In genomic region chr10:5570979-5571810, GRCh38 we compare ENCODE assay signal across 21 cellular contexts. TPM values are rescaled to one million over a fixed set of nuclear protein-coding genes. Genes with fewer than 3 reads are reported as not detected.
DNase-seq lines count a peak whose midpoint lies in the region; ATAC-seq and TF ChIP-seq lines count a peak whose summit lies in the region.
"Had no signal": no experiment of that assay in that cellular context is flagged by ENCODE, and none has a peak within 500 bp of the region (broad histone marks: within the 10 kb centered on the region; RNA-seq: fewer than 3 reads in every experiment).

No MANE protein-coding gene starts in this region.

- no CpG with 5 or more reads among the region's 13 CpGs for WGBS in trophoblast cell (ENCODE audit: extremely low coverage, insufficient coverage, insufficient read length)

- H2BK120ac ChIP-seq in trophoblast cell (ENCODE audit: insufficient read depth, low read length, poor library complexity), result peak overlapping the region; percentile 34

- H2AFZ ChIP-seq in trophoblast cell (ENCODE audit: insufficient read depth, low read length, poor library complexity), result no peak overlapping the region
- H2AFZ ChIP-seq: GM23248 had no signal

- ATAC-seq in left ventricle myocardium superior (no peak), left lobe of liver (peak; percentile 62), GM21528 (IDR thresholded peaks at IDR 0.05; ENCODE audit: low FRiP score, unreplicated experiment) (no peak)
- ATAC-seq: A549, Panc1 had no signal

- DNase-seq in left ventricle myocardium inferior (peak; percentile 19), left ventricle myocardium superior (no peak), left lobe of liver (ENCODE audit: low spot score) (peak; percentile 79), trophoblast cell (no peak), NCI-H1092 (lab: John Stamatoyannopoulos, UW) (no peak), NCI-H69 (lab: John Stamatoyannopoulos, UW) (no peak)
- DNase-seq: BE2C, DMS79, GM23248, H9, KBM-7, MM.1S, NCI-H1092 treated with DMSO at 0.1 percent for 48 hours, NCI-H1436 treated with DMSO at 0.1 percent for 48 hours, NCI-H1930, NCI-H510A, NCI-H82 had no signal

- no peaks in the 10 kb centered on the region for H3K9me3 ChIP-seq in left ventricle myocardium inferior (replicated peaks)
- peaks cover 1% of the 10 kb centered on the region for H3K9me3 ChIP-seq in trophoblast cell (ENCODE audit: insufficient read depth, low read depth, low read length)
- H3K9me3 ChIP-seq: A549, BE2C had no signal

- TF ChIP-seq CTCF in left ventricle myocardium inferior (IDR thresholded peaks at IDR 0.05; ENCODE audit: borderline replicate concordance), result no peak

- H3K27me3 ChIP-seq in left ventricle myocardium inferior (ENCODE audit: low read depth) (no peaks in the 10 kb centered on the region), trophoblast cell (ENCODE audit: insufficient read depth, low read length) (no peaks in the 10 kb centered on the region)
- H3K27me3 ChIP-seq: BE2C had no signal

- H4K12ac ChIP-seq in trophoblast cell (ENCODE audit: low read depth, low read length), result no peak overlapping the region

- no peaks in the 10 kb centered on the region for H3K36me3 ChIP-seq in left ventricle myocardium inferior
- H3K36me3 ChIP-seq in trophoblast cell (ENCODE audit: control insufficient read depth in 1 of 2, insufficient read depth in 2 of 2, low read length in 2 of 2), result no peaks in the 10 kb centered on the region
- H3K36me3 ChIP-seq: BE2C had no signal

- H3K4ac ChIP-seq in trophoblast cell (ENCODE audit: low read depth, low read length), result no peak overlapping the region

- H3K4me2 ChIP-seq in trophoblast cell (ENCODE audit: low read length), result no peak overlapping the region
- H3K4me2 ChIP-seq: A549 had no signal

- H3K4me3 ChIP-seq in left ventricle myocardium inferior (no peak overlapping the region), trophoblast cell (ENCODE audit: low read depth, low read length) (no peak overlapping the region)
- H3K4me3 ChIP-seq: A549, GM23248 had no signal

- peak overlapping the region; percentile 28 for H3K14ac ChIP-seq in trophoblast cell (ENCODE audit: low read length)

- no peak overlapping the region for H3K18ac ChIP-seq in trophoblast cell (ENCODE audit: low read length)

- peak overlapping the region; percentile 54 for H4K91ac ChIP-seq in trophoblast cell (ENCODE audit: low read depth, low read length)

- H3K79me2 ChIP-seq in trophoblast cell (ENCODE audit: control insufficient read depth, insufficient read depth, low read length, poor library complexity), result no peaks in the 10 kb centered on the region

- peak overlapping the region; percentile 48 for H2BK12ac ChIP-seq in trophoblast cell (ENCODE audit: low read length)

- H3K23ac ChIP-seq in trophoblast cell (ENCODE audit: low read length), result no peak overlapping the region

- peak overlapping the region; percentile 4 for H2BK5ac ChIP-seq in trophoblast cell (ENCODE audit: low read depth, low read length, poor library complexity)

- no peak overlapping the region for H3K9ac ChIP-seq in trophoblast cell (ENCODE audit: low read length)
- H3K9ac ChIP-seq: GM23248 had no signal

- H2AK5ac ChIP-seq in trophoblast cell (ENCODE audit: low read length), result peak overlapping the region; percentile 32

- peaks cover 22% of the 10 kb centered on the region for H3K79me1 ChIP-seq in trophoblast cell (ENCODE audit: low read length)

- H3K27ac ChIP-seq in left ventricle myocardium inferior (replicated peaks), result no peak overlapping the region
- no peak overlapping the region for H3K27ac ChIP-seq in trophoblast cell (ENCODE audit: low read depth, low read length)
- H3K27ac ChIP-seq: A549, GM23248 had no signal

- H3K4me1 ChIP-seq in left ventricle myocardium inferior, result no peaks in the 10 kb centered on the region
- H3K4me1 ChIP-seq in trophoblast cell (ENCODE audit: control insufficient read depth in 1 of 2, insufficient read depth in 2 of 2, low read length in 2 of 2), result peaks cover 10 to 18% of the 10 kb centered on the region in 2 experiments

- intact Hi-C loops in left ventricle myocardium inferior (cut with micrococcal nuclease) (no loop called here), left ventricle myocardium superior (cut with micrococcal nuclease) (no loop called here)

- H4K8ac ChIP-seq in trophoblast cell (ENCODE audit: low read depth, low read length), result no peak overlapping the region

RNA-seq across cellular contexts. Expression of gene CALML3, which starts 46.4 kb away (rescaled TPM):
- total RNA-seq in left ventricle myocardium inferior (not detected), left ventricle myocardium superior (not detected), left lobe of liver (not detected)
- not detected in 2 replicates for polyA plus RNA-seq in trophoblast cell (2013)
- total RNA-seq: GM23248, H9, SK-MEL-5 had no signal
- polyA plus RNA-seq: A549, GM23248 had no signal

Comparison
In these comparisons a context has a peak if more than half of its experiments do, and no peak if none do; other contexts are left out.
1. DNase-seq: peak in left ventricle myocardium inferior (single experiment) and left lobe of liver (single experiment); none in left ventricle myocardium superior (single experiment), trophoblast cell (0 of 2), NCI-H1092 (single experiment) and NCI-H69 (single experiment).